Comparison of ENCODE assay signal across 14 cellular contexts in genomic region chr15:59327942-59328341, GRCh38. TPM values are rescaled to one million over a fixed set of nuclear protein-coding genes. Genes with fewer than 3 reads are reported as not detected.
DNase-seq lines count a peak whose midpoint lies in the region; ATAC-seq and TF ChIP-seq lines count a peak whose summit lies in the region.
"Had no signal": no experiment of that assay in that cellular context is flagged by ENCODE, and none has a peak within 500 bp of the region (broad histone marks: within the 10 kb centered on the region; RNA-seq: fewer than 3 reads in every experiment).

No MANE protein-coding gene starts in this region.

- H3K27me3 ChIP-seq in Loucy (ENCODE audit: insufficient read depth, low read length, poor library complexity, severe bottlenecking) = no peaks in the 10 kb centered on the region
- no peaks in the 10 kb centered on the region for H3K27me3 ChIP-seq in right lobe of liver
- H3K27me3 ChIP-seq: tibial nerve had no signal

- intact Hi-C loops in right lobe of liver (cut with DNase I) = no loop called here

- POLR2A ChIA-PET in RWPE1 (lab: Yijun Ruan, JAX; ENCODE audit: low non-redundant PET) = no interaction called here

- no peaks in the 10 kb centered on the region for H3K9me2 ChIP-seq in Loucy (replicated peaks; ENCODE audit: low read depth, low read length)

- H3K4me1 ChIP-seq in Loucy (ENCODE audit: insufficient read depth, low read length, poor library complexity, severe bottlenecking) (no peaks in the 10 kb centered on the region), right lobe of liver (peaks cover 0 to 48% (median 19%) of the 10 kb centered on the region in 4 donors)

- H3K36me3 ChIP-seq in Loucy (ENCODE audit: insufficient read depth, low read length) = no peaks in the 10 kb centered on the region
- H3K36me3 ChIP-seq in right lobe of liver = no peaks in the 10 kb centered on the region
- H3K36me3 ChIP-seq: tibial nerve had no signal

- H3K79me2 ChIP-seq in Loucy (ENCODE audit: insufficient read depth, low read length) = no peaks in the 10 kb centered on the region

- H3K9ac ChIP-seq in Loucy (ENCODE audit: low read depth, low read length, poor library complexity, severe bottlenecking) = no peak overlapping the region
- H3K9ac ChIP-seq: KMS-11 had no signal

- ATAC-seq in GM18502 (IDR thresholded peaks at IDR 0.05; ENCODE audit: poor library complexity, unreplicated experiment) = peak; percentile 80
- peak; percentile 74 for ATAC-seq in GM21423 (IDR thresholded peaks at IDR 0.05; ENCODE audit: unreplicated experiment)
- peak; percentile 74 to 87 (median 80) for ATAC-seq in right lobe of liver
- ATAC-seq in GM19324 (IDR thresholded peaks at IDR 0.05; ENCODE audit: low FRiP score, unreplicated experiment) = no peak
- ATAC-seq: left cardiac atrium had no signal

- no peak overlapping the region for H3K4me2 ChIP-seq in Loucy (ENCODE audit: low read depth, low read length, poor library complexity, severe bottlenecking)
- H3K4me2 ChIP-seq: KMS-11 had no signal

- H3K27ac ChIP-seq in right lobe of liver = peak overlapping the region in 2 of 3 donors; percentile 24 to 71
- no peak overlapping the region for H3K27ac ChIP-seq in RWPE1
- H3K27ac ChIP-seq: KMS-11, tibial nerve had no signal

- CTCF ChIA-PET in RWPE1 (lab: Yijun Ruan, JAX) = no interaction called here

- H3K4me3 ChIP-seq in Loucy (ENCODE audit: low read length, poor library complexity, severe bottlenecking) (no peak overlapping the region), right lobe of liver (no peak overlapping the region)
- H3K4me3 ChIP-seq: tibial nerve had no signal

- WGBS in right lobe of liver (ENCODE audit: insufficient coverage, low coverage, low lambda C conversion rate, missing lambda C conversion rate) = 35% methylated on average over 3 of the region's 3 CpGs

- DNase-seq in right lobe of liver (peak in 2 of 3 donors; percentile 61 to 70), dedifferentiated amniotic fluid mesenchymal stem cell (ENCODE audit: extremely low spot score) (no peak), T-helper 9 cell (no peak), RWPE1 (ENCODE audit: low spot score) (no peak)
- DNase-seq: activated T-cell treated with anti-CD3 and anti-CD28 coated beads, Interleukin-2, amount 50 U/mL, for 24 hours; left cardiac atrium; NCI-H446; T-helper 2 cell had no signal

- H2AFZ ChIP-seq in Loucy (ENCODE audit: low read length) = peak overlapping the region; percentile 0; the same call in 1 of the 2 replicates

- TF ChIP-seq POLR2A in right lobe of liver (IDR thresholded peaks at IDR 0.05) = no peak

- TF ChIP-seq CTCF in Loucy (conservative IDR thresholded peaks at IDR 0.05; ENCODE audit: low read length) (no peak), right lobe of liver (IDR thresholded peaks at IDR 0.05) (no peak), RWPE1 (conservative IDR thresholded peaks at IDR 0.05; ENCODE audit: low read depth) (no peak)

- H3F3A ChIP-seq in Loucy (ENCODE audit: low read depth) = no peaks in the 10 kb centered on the region

- H3K9me3 ChIP-seq in Loucy (ENCODE audit: insufficient read depth, low read depth, low read length) (no peaks in the 10 kb centered on the region), right lobe of liver (no peaks in the 10 kb centered on the region)
- H3K9me3 ChIP-seq: tibial nerve had no signal

- H4K20me1 ChIP-seq in Loucy (ENCODE audit: insufficient read depth, low read length, poor library complexity, severe bottlenecking) = no peaks in the 10 kb centered on the region

RNA-seq across cellular contexts. Expression of gene MYO1E, which starts 44.7 kb away (rescaled TPM):
- total RNA-seq in right lobe of liver = 100 to 1,000 TPM in 1 of 6 experiments, 10 to 100 TPM in 5; 45.2 to 139 (median 68.9) TPM

Comparison
In these comparisons a context has a peak if more than half of its experiments do, and no peak if none do; other contexts are left out.
1. DNase-seq: peak in right lobe of liver (2 of 3); none in dedifferentiated amniotic fluid mesenchymal stem cell (single experiment), T-helper 9 cell (single experiment) and RWPE1 (single experiment).